In genomic region chr16:30076276-30076791, GRCh38 we compare ENCODE assay signal across 1 cellular context.
TF ChIP-seq lines count a peak whose summit lies in the region.

No MANE protein-coding gene starts in this region.

TF ChIP-seq in HepG2, 621 proteins besides CTCF, POLR2A, EP300 and RAD21 (continued from another document and continues in another):
- TF ChIP-seq ZFP91 (CRISPR knock-in tag; IDR thresholded peaks at IDR 0.05; ENCODE audit: borderline replicate concordance) = 0 out of 2 replicates have a peak, but pooled peaks have one; percentile 13
- TF ChIP-seq XBP1 (CRISPR knock-in tag; IDR thresholded peaks at IDR 0.05) = no peak
- no peak for TF ChIP-seq JUNB (CRISPR knock-in tag; IDR thresholded peaks at IDR 0.05; ENCODE audit: borderline replicate concordance)
- TF ChIP-seq TFAP4 (IDR thresholded peaks at IDR 0.05; ENCODE audit: borderline replicate concordance, low read depth) = no peak
- TF ChIP-seq ZNF776 (CRISPR knock-in tag; IDR thresholded peaks at IDR 0.05) = no peak
- TF ChIP-seq ATF3 (CRISPR knock-in tag; IDR thresholded peaks at IDR 0.05) = no peak
- TF ChIP-seq ZNF326 (CRISPR knock-in tag; IDR thresholded peaks at IDR 0.05; ENCODE audit: borderline replicate concordance) = no peak
- no peak for TF ChIP-seq FOXC1 (CRISPR knock-in tag; IDR thresholded peaks at IDR 0.05; ENCODE audit: borderline replicate concordance)
- no peak for TF ChIP-seq HNF4A (CRISPR knock-in tag; IDR thresholded peaks at IDR 0.05)
- TF ChIP-seq RFX5 (IDR thresholded peaks at IDR 0.05; ENCODE audit: low read depth, low read length) = no peak
- TF ChIP-seq NFE2 (CRISPR knock-in tag; IDR thresholded peaks at IDR 0.05) = peak; percentile 41; the same call in 1 of the 2 replicates
- TF ChIP-seq SNAI1 (CRISPR knock-in tag; IDR thresholded peaks at IDR 0.05; ENCODE audit: borderline replicate concordance) = no peak
- TF ChIP-seq ZNF253 (CRISPR knock-in tag; IDR thresholded peaks at IDR 0.05; ENCODE audit: borderline replicate concordance) = no peak
- no peak for TF ChIP-seq EHMT2 (IDR thresholded peaks at IDR 0.05; ENCODE audit: borderline replicate concordance, low read depth, low read length)
- no peak for TF ChIP-seq ZNF713 (CRISPR knock-in tag; IDR thresholded peaks at IDR 0.05)
- TF ChIP-seq PHF21A (CRISPR knock-in tag; IDR thresholded peaks at IDR 0.05) = no peak
- no peak for TF ChIP-seq NONO (IDR thresholded peaks at IDR 0.05)
- no peak for TF ChIP-seq NONO (CRISPR knock-in tag; conservative IDR thresholded peaks at IDR 0.05)
- TF ChIP-seq ZFAT (CRISPR knock-in tag; conservative IDR thresholded peaks at IDR 0.05) = 0 out of 2 replicates have a peak, but pooled peaks have one; percentile 11
- TF ChIP-seq SIN3B (IDR thresholded peaks at IDR 0.05; ENCODE audit: low read length) = no peak
- TF ChIP-seq GLMP (CRISPR knock-in tag; IDR thresholded peaks at IDR 0.05; ENCODE audit: borderline replicate concordance) = no peak
- TF ChIP-seq PRDM4 (CRISPR knock-in tag; IDR thresholded peaks at IDR 0.05; ENCODE audit: borderline replicate concordance) = no peak
- TF ChIP-seq FOXO1 (CRISPR knock-in tag; IDR thresholded peaks at IDR 0.05) = no peak; the same call in 1 of the 2 replicates
- no peak for TF ChIP-seq SNAPC2 (CRISPR knock-in tag; IDR thresholded peaks at IDR 0.05)
- no peak for TF ChIP-seq ZNF800 (CRISPR knock-in tag; IDR thresholded peaks at IDR 0.05)
- TF ChIP-seq BRD4 (CRISPR knock-in tag; IDR thresholded peaks at IDR 0.05) = no peak
- TF ChIP-seq ZNF546 (CRISPR knock-in tag; conservative IDR thresholded peaks at IDR 0.05) = no peak
- no peak for TF ChIP-seq BRF2 (CRISPR knock-in tag; IDR thresholded peaks at IDR 0.05)
- TF ChIP-seq TBX3 (IDR thresholded peaks at IDR 0.05; ENCODE audit: borderline replicate concordance) = no peak
- no peak for TF ChIP-seq CEBPG (CRISPR knock-in tag; IDR thresholded peaks at IDR 0.05)
- no peak for TF ChIP-seq ZNF780A (CRISPR knock-in tag; IDR thresholded peaks at IDR 0.05)
- peak; percentile 52; the same call in 1 of the 2 replicates for TF ChIP-seq HNF1B (CRISPR knock-in tag; IDR thresholded peaks at IDR 0.05)
- no peak for TF ChIP-seq FOXJ3 (CRISPR knock-in tag; IDR thresholded peaks at IDR 0.05; ENCODE audit: borderline replicate concordance)
- no peak for TF ChIP-seq SMC3 (IDR thresholded peaks at IDR 0.05; ENCODE audit: low read length)
- TF ChIP-seq TCF7 (IDR thresholded peaks at IDR 0.05; ENCODE audit: low read depth) = no peak
- TF ChIP-seq ARHGAP35 (CRISPR knock-in tag; IDR thresholded peaks at IDR 0.05; ENCODE audit: borderline replicate concordance) = 0 out of 2 replicates have a peak, but pooled peaks have one; percentile 10
- TF ChIP-seq ZNF234 (CRISPR knock-in tag; conservative IDR thresholded peaks at IDR 0.05) = no peak
- TF ChIP-seq TBL1XR1 (IDR thresholded peaks at IDR 0.05; ENCODE audit: borderline replicate concordance, low read length, partially characterized antibody) = no peak
- no peak for TF ChIP-seq KDM2A (CRISPR knock-in tag; IDR thresholded peaks at IDR 0.05; ENCODE audit: borderline replicate concordance, low read depth)
- peak; percentile 10; the same call in 1 of the 2 replicates for TF ChIP-seq RFXAP (CRISPR knock-in tag; IDR thresholded peaks at IDR 0.05; ENCODE audit: borderline replicate concordance)
- TF ChIP-seq ZNF343 (CRISPR knock-in tag; IDR thresholded peaks at IDR 0.05) = peak; percentile 57; the same call in 1 of the 2 replicates
- TF ChIP-seq ZNF230 (CRISPR knock-in tag; IDR thresholded peaks at IDR 0.05) = no peak
- 0 out of 2 replicates have a peak, but pooled peaks have one; percentile 17 for TF ChIP-seq ZBTB49 (CRISPR knock-in tag; IDR thresholded peaks at IDR 0.05; ENCODE audit: borderline replicate concordance)
- no peak for TF ChIP-seq LRRFIP1 (CRISPR knock-in tag; conservative IDR thresholded peaks at IDR 0.05)
- 0 out of 2 replicates have a peak, but pooled peaks have one; percentile 18 for TF ChIP-seq ISX (CRISPR knock-in tag; conservative IDR thresholded peaks at IDR 0.05)
- TF ChIP-seq NPAS2 (CRISPR knock-in tag; IDR thresholded peaks at IDR 0.05; ENCODE audit: borderline replicate concordance) = no peak
- no peak for TF ChIP-seq GABPB1 (CRISPR knock-in tag; IDR thresholded peaks at IDR 0.05)
- TF ChIP-seq SP2 (CRISPR knock-in tag; IDR thresholded peaks at IDR 0.05) = peak; percentile 23; the same call in 1 of the 2 replicates
- TF ChIP-seq HES4 (CRISPR knock-in tag; IDR thresholded peaks at IDR 0.05; ENCODE audit: borderline replicate concordance) = no peak
- no peak for TF ChIP-seq ZNF101 (CRISPR knock-in tag; IDR thresholded peaks at IDR 0.05; ENCODE audit: borderline replicate concordance, low read depth)
- no peak for TF ChIP-seq ZNF576 (CRISPR knock-in tag; IDR thresholded peaks at IDR 0.05)
- no peak for TF ChIP-seq MTF2 (CRISPR knock-in tag; IDR thresholded peaks at IDR 0.05; ENCODE audit: borderline replicate concordance)
- TF ChIP-seq ZNF552 (CRISPR knock-in tag; IDR thresholded peaks at IDR 0.05; ENCODE audit: borderline replicate concordance) = no peak
- no peak for TF ChIP-seq ZNF720 (CRISPR knock-in tag; IDR thresholded peaks at IDR 0.05)
- no peak for TF ChIP-seq ZNF7 (CRISPR knock-in tag; IDR thresholded peaks at IDR 0.05)
- no peak for TF ChIP-seq ADNP (CRISPR knock-in tag; IDR thresholded peaks at IDR 0.05)
